1 cellular context compared by ENCODE assay signal in genomic region chr5:149294872-149295829, GRCh38.
TF ChIP-seq lines count a peak whose summit lies in the region.

No MANE protein-coding gene starts in this region.

TF ChIP-seq in K562, 482 proteins besides CTCF, POLR2A, EP300 and RAD21:
- TF ChIP-seq ZNF512 (tag; IDR thresholded peaks at IDR 0.05) (peak; percentile 67; the same call in 1 of the 2 replicates), FOS (IDR thresholded peaks at IDR 0.05; ENCODE audit: extremely low read depth, insufficient read length) (no peak), SMARCA4 (IDR thresholded peaks at IDR 0.05) (no peak)
